Comparison of ENCODE assay signal across 21 cellular contexts in the genomic region with DNA sequence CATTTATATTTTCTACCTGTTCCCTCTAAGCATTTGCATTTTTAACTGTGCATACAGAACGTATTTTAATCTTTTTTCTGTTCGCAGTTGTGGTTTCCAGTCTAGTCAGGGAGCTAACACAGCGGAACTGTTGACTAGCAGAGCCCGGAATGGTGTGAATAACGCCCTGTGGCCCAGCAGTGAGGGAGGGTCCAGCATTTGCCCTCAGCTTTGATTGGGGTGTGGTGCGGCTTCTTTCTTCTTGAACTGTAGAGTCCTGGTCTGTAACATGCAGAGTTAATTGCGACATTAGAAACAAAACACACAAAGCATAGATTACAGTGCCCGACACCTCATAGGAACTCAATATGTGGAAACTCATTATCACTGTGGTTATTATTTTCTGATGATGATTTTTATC.
A peak's percentile ranks its signal among the peaks of the same experiment; 100 is the strongest.
DNase-seq lines count a peak whose midpoint lies in the region; TF ChIP-seq lines count a peak whose summit lies in the region.
"Had no signal": no experiment of that assay in that cellular context is flagged by ENCODE, and none has a peak within 500 bp of the region (broad histone marks: within the 10 kb centered on the region; RNA-seq: fewer than 3 reads in every experiment).

No MANE protein-coding gene starts in this region.

- H3K23ac ChIP-seq in neuronal stem cell (ENCODE audit: low read depth, low read length, poor library complexity) = no peak overlapping the region

- no peak overlapping the region for H4K8ac ChIP-seq in neuronal stem cell (ENCODE audit: low read depth, low read length)

- no peaks in the 10 kb centered on the region for H3K79me1 ChIP-seq in neuronal stem cell (ENCODE audit: low read depth, low read length)

- peak overlapping the region; percentile 94 for H3K27ac ChIP-seq in HUES48 (ENCODE audit: low read depth, low read length)
- H3K27ac ChIP-seq in iPS-18a (ENCODE audit: low read length) = no peak overlapping the region
- peak overlapping the region; percentile 93 for H3K27ac ChIP-seq in neuronal stem cell (replicated peaks; ENCODE audit: low read length)
- H3K27ac ChIP-seq: HL-60, PC-9 had no signal

- H3K27me3 Mint-ChIP-seq in chondrocyte (ENCODE audit: low read depth) = no peaks in the 10 kb centered on the region

- no peak overlapping the region for H3K27ac Mint-ChIP-seq in chondrocyte (ENCODE audit: unreplicated experiment)

- TF ChIP-seq CTCF in chondrocyte (IDR thresholded peaks at IDR 0.05) = no peak

- no peak overlapping the region for H3K4me3 Mint-ChIP-seq in chondrocyte (ENCODE audit: unreplicated experiment)

- DNase-seq in astrocyte of the hippocampus (ENCODE audit: low read depth, low spot score) = peak; percentile 15
- DNase-seq in neuronal stem cell (ENCODE audit: low spot score) = no peak
- no peak for DNase-seq in NCI-H345 treated with DMSO at 0.1 percent for 48 hours (lab: John Stamatoyannopoulos, UW; ENCODE audit: unreplicated experiment)
- DNase-seq in SIG-M5 treated with dmso at 0.1 percent for 504 hours (lab: John Stamatoyannopoulos, UW; ENCODE audit: unreplicated experiment) = no peak
- no peak for DNase-seq in chondrocyte (ENCODE audit: low spot score)
- DNase-seq: Calu3; DMS79 treated with DMSO at 0.1 percent for 48 hours; GF-D8; Kasumi-1; NCI-H187; NCI-H2171 treated with DMSO at 0.1 percent for 48 hours; NCI-H345; NCI-H524; NCI-H774; NK-92 treated with Interleukin-12 subunit alpha and Interleukin-12 subunit beta, amount 100 ng/mL, for 24 hours; PC-9; Right ventricle myocardium superior; RPMI8226 had no signal

- peak overlapping the region; percentile 41 for H2AFZ ChIP-seq in neuronal stem cell (ENCODE audit: low read length)
- H2AFZ ChIP-seq: PC-9 had no signal

- H3K9me3 Mint-ChIP-seq in chondrocyte (ENCODE audit: low read depth) = no peaks in the 10 kb centered on the region

- H3K4me3 ChIP-seq in HUES48 (ENCODE audit: low read depth, low read length) (no peak overlapping the region), iPS-18a (ENCODE audit: low read length) (peak overlapping the region; percentile 23), neuronal stem cell (ENCODE audit: low read length in 2 of 2) (peak overlapping the region in 1 of 2 donors; percentile 9)
- H3K4me3 ChIP-seq: PC-9 had no signal

- no peak overlapping the region for H2BK120ac ChIP-seq in neuronal stem cell (ENCODE audit: low read depth, low read length)

- no peak overlapping the region for H3K18ac ChIP-seq in neuronal stem cell (ENCODE audit: low read length)

- WGBS in neuronal stem cell (ENCODE audit: extremely low coverage in 2 of 2, insufficient read length in 2 of 2, insufficient replicate concordance in 1 of 2), 2 donors = no CpG with 5 or more reads among the region's 8 CpGs

- H3K36me3 ChIP-seq in HUES48 (ENCODE audit: control insufficient read depth, insufficient read depth, low read length) (no peaks in the 10 kb centered on the region), iPS-18a (ENCODE audit: control insufficient read depth, low read depth, low read length) (no peaks in the 10 kb centered on the region), neuronal stem cell (replicated peaks in 1 of 2; ENCODE audit: control insufficient read depth in 2 of 2, insufficient read depth in 2 of 2, low read length in 2 of 2) (no peaks in the 10 kb centered on the region)

- H3K9ac ChIP-seq in HUES48 (ENCODE audit: low read depth, low read length) (no peak overlapping the region), iPS-18a (ENCODE audit: low read length) (no peak overlapping the region), neuronal stem cell (ENCODE audit: low read depth, low read length, poor library complexity) (no peak overlapping the region)

- H3K36me3 Mint-ChIP-seq in chondrocyte (ENCODE audit: low read depth) = no peaks in the 10 kb centered on the region

- H4K91ac ChIP-seq in neuronal stem cell (ENCODE audit: low read depth, low read length, poor library complexity) = no peak overlapping the region

- H3K4ac ChIP-seq in neuronal stem cell (ENCODE audit: low read length) = no peak overlapping the region

- no peaks in the 10 kb centered on the region for H3K4me1 Mint-ChIP-seq in chondrocyte (ENCODE audit: low read depth)

- H3K4me2 ChIP-seq in neuronal stem cell (ENCODE audit: insufficient read depth, low read length, poor library complexity, severe bottlenecking) = peak overlapping the region; percentile 48
- H3K4me2 ChIP-seq: PC-9 had no signal

- no peaks in the 10 kb centered on the region for H3K9me3 ChIP-seq in HUES48 (ENCODE audit: control insufficient read depth, insufficient read depth, low read length)
- no peaks in the 10 kb centered on the region for H3K9me3 ChIP-seq in iPS-18a (ENCODE audit: control insufficient read depth, low read depth, low read length)
- H3K9me3 ChIP-seq in neuronal stem cell (replicated peaks in 1 of 2; ENCODE audit: control insufficient read depth in 2 of 2, insufficient read depth in 1 of 2, low read depth in 1 of 2, low read length in 2 of 2) = no peaks in the 10 kb centered on the region

- H3K14ac ChIP-seq in neuronal stem cell (ENCODE audit: low read length) = no peak overlapping the region

- no peaks in the 10 kb centered on the region for H3K27me3 ChIP-seq in HUES48 (ENCODE audit: control insufficient read depth, insufficient read depth, low read length)
- no peaks in the 10 kb centered on the region for H3K27me3 ChIP-seq in iPS-18a (ENCODE audit: control insufficient read depth, insufficient read depth, low read length)
- no peaks in the 10 kb centered on the region for H3K27me3 ChIP-seq in neuronal stem cell (ENCODE audit: control insufficient read depth in 3 of 3, insufficient read depth in 3 of 3, low read depth in 1 of 3, low read length in 3 of 3)

- no peak overlapping the region for H2AK5ac ChIP-seq in neuronal stem cell (ENCODE audit: low read depth, low read length)

- no peak overlapping the region for H2BK5ac ChIP-seq in neuronal stem cell (ENCODE audit: low read length)

- no peak overlapping the region for H2BK15ac ChIP-seq in neuronal stem cell (ENCODE audit: low read length)

- peaks cover 16% of the 10 kb centered on the region for H3K4me1 ChIP-seq in HUES48 (ENCODE audit: control insufficient read depth, insufficient read depth, low read length)
- H3K4me1 ChIP-seq in iPS-18a (ENCODE audit: control insufficient read depth, low read depth, low read length) = peaks cover 19% of the 10 kb centered on the region
- peaks cover 26 to 30% of the 10 kb centered on the region in 2 donors for H3K4me1 ChIP-seq in neuronal stem cell (ENCODE audit: control insufficient read depth in 2 of 2, insufficient read depth in 1 of 2, low read depth in 1 of 2, low read length in 2 of 2)

- no peak overlapping the region for H2BK12ac ChIP-seq in neuronal stem cell (ENCODE audit: low read length)
